In genomic region chr11:84549221-84549620, GRCh38 we compare ENCODE assay signal across 12 cellular contexts.
A peak's percentile ranks its signal among the peaks of the same experiment; 100 is the strongest.
DNase-seq lines count a peak whose midpoint lies in the region; ATAC-seq lines count a peak whose summit lies in the region.
"Had no signal": no experiment of that assay in that cellular context is flagged by ENCODE, and none has a peak within 500 bp of the region (broad histone marks: within the 10 kb centered on the region; RNA-seq: fewer than 3 reads in every experiment).

No MANE protein-coding gene starts in this region.

- no peaks in the 10 kb centered on the region for H3K9me2 ChIP-seq in Karpas-422 (replicated peaks; ENCODE audit: insufficient read depth, low read length)

- H3K9ac ChIP-seq in Karpas-422 (ENCODE audit: low read length), result no peak overlapping the region

- H3K4me3 ChIP-seq in Karpas-422 (ENCODE audit: low read length), result peak overlapping the region; percentile 18; the same call in 1 of the 2 replicates

- H3K27ac ChIP-seq in Karpas-422 (ENCODE audit: low read length), result peak overlapping the region; percentile 60
- H3K27ac ChIP-seq: 22Rv1 had no signal

- no peaks in the 10 kb centered on the region for H3K9me3 ChIP-seq in Karpas-422 (ENCODE audit: low read length)

- H3K4me2 ChIP-seq in Karpas-422 (ENCODE audit: low read depth, low read length, poor library complexity, severe bottlenecking), result peak overlapping the region; percentile 51

- H3K36me3 ChIP-seq in Karpas-422 (ENCODE audit: insufficient read depth, low read length), result no peaks in the 10 kb centered on the region

- no peaks in the 10 kb centered on the region for H3K27me3 ChIP-seq in Karpas-422 (ENCODE audit: low read length)

- no peaks in the 10 kb centered on the region for H3K79me2 ChIP-seq in Karpas-422 (ENCODE audit: low read length)

- peak; percentile 99 for ATAC-seq in HG02870 (IDR thresholded peaks at IDR 0.05; ENCODE audit: unreplicated experiment)
- ATAC-seq: stimulated activated naive CD8-positive, alpha-beta T cell treated with anti-CD3 and anti-CD28 coated beads, Interleukin-15, amount 100 ng/mL, for 72 hours had no signal

- peaks cover 35% of the 10 kb centered on the region for H3K4me1 ChIP-seq in Karpas-422 (ENCODE audit: low read length)

- H2AFZ ChIP-seq in Karpas-422 (ENCODE audit: low read length), result no peak overlapping the region

- no peaks in the 10 kb centered on the region for H4K20me1 ChIP-seq in Karpas-422 (ENCODE audit: insufficient read depth, low read depth, low read length)

- DNase-seq in DMS53 (lab: John Stamatoyannopoulos, UW), result peak; percentile 25
- DNase-seq in DMS53 treated with DMSO at 0.1 percent for 48 hours (lab: John Stamatoyannopoulos, UW; ENCODE audit: unreplicated experiment), result no peak
- peak; percentile 92 for DNase-seq in Karpas-422
- no peak for DNase-seq in SIG-M5 treated with dmso at 0.1 percent for 504 hours (lab: John Stamatoyannopoulos, UW; ENCODE audit: unreplicated experiment)
- no peak for DNase-seq in Kasumi-1 (lab: John Stamatoyannopoulos, UW)
- DNase-seq in activated CD4-positive, alpha-beta T cell treated with anti-CD3 and anti-CD28 coated beads, Interleukin-2, amount 50 U/mL, for 1 hour, result no peak
- DNase-seq in ACHN, result no peak
- DNase-seq: activated naive CD8-positive, alpha-beta T cell treated with anti-CD3 and anti-CD28 coated beads, Interleukin-2, amount 10 ng/mL, durations not matched to agents 7 days and 5 days; NCI-H82; stimulated activated naive CD8-positive, alpha-beta T cell treated with anti-CD3 and anti-CD28 coated beads, Interleukin-15, amount 100 ng/mL, for 72 hours had no signal

- in situ Hi-C loops in ACHN (cut with HindIII; ENCODE audit: low pct_ligation_motif_present, low pct_unique_long_range_greater_than_20kb, low sequenced_read_pairs), result no loop called here

Comparison
In these comparisons a context has a peak if more than half of its experiments do, and no peak if none do; other contexts are left out.
1. DNase-seq: peak in DMS53 (single experiment) and Karpas-422 (single experiment); none in DMS53 treated with DMSO at 0.1 percent for 48 hours (single experiment), SIG-M5 treated with dmso at 0.1 percent for 504 hours (single experiment), Kasumi-1 (0 of 2), activated CD4-positive, alpha-beta T cell treated with anti-CD3 and anti-CD28 coated beads, Interleukin-2, amount 50 U/mL, for 1 hour (single experiment) and ACHN (single experiment).